Comparison of ENCODE assay signal across 8 cellular contexts in genomic region chr19:4575978-4576933, GRCh38. TPM values are rescaled to one million over a fixed set of nuclear protein-coding genes. Genes with fewer than 3 reads are reported as not detected.
DNase-seq lines count a peak whose midpoint lies in the region; ATAC-seq, FAIRE-seq and TF ChIP-seq lines count a peak whose summit lies in the region.

No MANE protein-coding gene starts in this region.

- no peaks in the 10 kb centered on the region for H3K36me3 Mint-ChIP-seq in brain

- peaks cover 47% of the 10 kb centered on the region for H3K4me1 Mint-ChIP-seq in brain

- no peak for FAIRE-seq in kidney (lab: Jason Lieb, UNC)

- no peaks in the 10 kb centered on the region for H3K79me2 ChIP-seq in GM23248 (ENCODE audit: insufficient read depth)

- CTCF ChIA-PET in AG04450 (lab: Charles Lee) = interaction anchor here (0.9 to 3.2 kb wide), 7 partner anchors 10 to 60 kb away, joined by 3 to 23 read pairs (median 12); no protein-coding TSS in a partner anchor

- POLR2A ChIA-PET in AG04450 (lab: Yijun Ruan, JAX) = interaction anchor here (0.6 kb wide), 1 partner anchor 104 kb away, joined by 3 read pairs; no protein-coding TSS in a partner anchor

- H3K4me3 ChIP-seq in AG04450 (ENCODE audit: low read depth, low read length) (no peak overlapping the region), GM23248 (no peak overlapping the region), kidney (ENCODE audit: low read length in 2 of 2) (no peak overlapping the region)

- H2AFZ ChIP-seq in GM23248 = no peak overlapping the region

- DNase-seq in AG04450 (ENCODE audit: low read depth, low spot score) = no peak
- DNase-seq in GM23248 = peak; percentile 47
- DNase-seq in T-helper 9 cell = peak; percentile 76
- DNase-seq in kidney = peak; percentile 85
- peak; percentile 58 for DNase-seq in stimulated activated CD4-positive, alpha-beta T cell treated with anti-CD3 and anti-CD28 coated beads, Interleukin-2, amount 100 ng/mL, for 4 hours (ENCODE audit: low read depth)

- H3K9ac ChIP-seq in GM23248 (peak overlapping the region; percentile 23; the same call in 1 of the 2 replicates), kidney (ENCODE audit: low read length in 2 of 2) (no peak overlapping the region)

- H3F3A ChIP-seq in GM23248 (ENCODE audit: insufficient read depth) = peaks cover 6% of the 10 kb centered on the region; the same call in 1 of the 2 replicates

- no peak overlapping the region for H3K4me2 ChIP-seq in GM23248 (ENCODE audit: unreplicated experiment)

- intact Hi-C loops in kidney (cut with DNase I) = no loop called here

- H3K36me3 ChIP-seq in GM23248 (ENCODE audit: low read depth) (no peaks in the 10 kb centered on the region), kidney (ENCODE audit: control insufficient read depth in 1 of 2, insufficient read depth in 2 of 2, low read length in 2 of 2) (no peaks in the 10 kb centered on the region)

- TF ChIP-seq CTCF in AG04450 (IDR thresholded peaks at IDR 0.05; ENCODE audit: low read depth, low read length) (peak; percentile 70), brain (conservative IDR thresholded peaks at IDR 0.05) (peak; percentile 62 to 79), kidney (IDR thresholded peaks at IDR 0.05; ENCODE audit: borderline replicate concordance, extremely low read depth, insufficient read depth) (peak; percentile 59)

- peak overlapping the region in 2 of 5 experiments; percentile 8 to 66 for H3K27ac Mint-ChIP-seq in brain

- WGBS in GM23248 (ENCODE audit: low coverage in 1 of 2, low lambda C conversion rate in 2 of 2, missing lambda C conversion rate in 2 of 2), 2 experiments = 45 to 59% methylated on average over 16 to 17 of the region's 17 CpGs

- peaks cover 13% of the 10 kb centered on the region for H3K27me3 Mint-ChIP-seq in brain

- in situ Hi-C loops in GM23248 (cut with MboI) = no loop called here

- peaks cover 24% of the 10 kb centered on the region for H3K27me3 ChIP-seq in AG04450 (ENCODE audit: control insufficient read depth, insufficient read depth, low read length)
- peaks cover 20% of the 10 kb centered on the region for H3K27me3 ChIP-seq in GM23248 (replicated peaks; ENCODE audit: insufficient read depth)

- H3K4me1 ChIP-seq in GM23248 (ENCODE audit: insufficient read depth) (peaks cover 12% of the 10 kb centered on the region), kidney (ENCODE audit: control insufficient read depth in 1 of 2, insufficient read depth in 1 of 2, low read depth in 1 of 2, low read length in 2 of 2) (peaks cover 0 to 5% of the 10 kb centered on the region in 2 donors)

- H3K9me3 Mint-ChIP-seq in brain = no peaks in the 10 kb centered on the region

- H3K9me3 ChIP-seq in AG04450 (ENCODE audit: control insufficient read depth, insufficient read depth, low read length) (no peaks in the 10 kb centered on the region), GM23248 (ENCODE audit: low read depth) (no peaks in the 10 kb centered on the region), kidney (ENCODE audit: control insufficient read depth in 1 of 2, low read length in 2 of 2) (no peaks in the 10 kb centered on the region)

- ATAC-seq in HG03565 (IDR thresholded peaks at IDR 0.05; ENCODE audit: unreplicated experiment) (no peak), HG03457 (IDR thresholded peaks at IDR 0.05; ENCODE audit: unreplicated experiment) (no peak)

- H3K9me2 ChIP-seq in GM23248 (ENCODE audit: insufficient read depth) = no peaks in the 10 kb centered on the region

- no peaks in the 10 kb centered on the region for H4K20me1 ChIP-seq in GM23248 (ENCODE audit: insufficient read depth)

- H3K27ac ChIP-seq in AG04450 (ENCODE audit: low read depth, low read length) = peak overlapping the region; percentile 61
- no peak overlapping the region for H3K27ac ChIP-seq in GM23248
- peak overlapping the region in 1 of 2 donors; percentile 80 for H3K27ac ChIP-seq in kidney (ENCODE audit: low read depth in 2 of 2, low read length in 2 of 2)

- H3K4me3 Mint-ChIP-seq in brain = peak overlapping the region in 1 of 5 experiments; percentile 7

RNA-seq across cellular contexts. Expression of gene SEMA6B, which starts 16.8 kb away (rescaled TPM):
- 0.66 and 1.1 TPM in 2 replicates for polyA plus RNA-seq in AG04450 (2011; rRNA removed)
- 1.5 and 1.6 TPM in 2 replicates for polyA minus RNA-seq in AG04450 (2011; rRNA and poly(A)+ RNA removed)
- total RNA-seq in GM23248 (2014; rRNA removed; shearing (Covaris generic)) = not detected in 2 replicates
- 0.19 TPM in 1 of 2 replicates, not detected in the other for polyA plus RNA-seq in GM23248 (2016; fragmentation: Nextera tagmentation; extraction: Ambion mirVana)
- 39.1 TPM for polyA plus RNA-seq in brain (ENCODE audit: insufficient read depth, low read depth, low replicate concordance)
- total RNA-seq in kidney = 17.7 TPM
- polyA plus RNA-seq in kidney (ENCODE audit: insufficient read depth, low read depth, low replicate concordance) = 2.6 TPM

RNA-seq across cellular contexts. Expression of gene LRG1, which starts 36.4 kb away (rescaled TPM):
- polyA plus RNA-seq in AG04450 (2011; rRNA removed) = 0.05 and 0.07 TPM in 2 replicates
- not detected in 2 replicates for polyA minus RNA-seq in AG04450 (2011; rRNA and poly(A)+ RNA removed)
- total RNA-seq in GM23248 (2014; rRNA removed; shearing (Covaris generic)) = not detected in 2 replicates
- not detected in 2 replicates for polyA plus RNA-seq in GM23248 (2016; fragmentation: Nextera tagmentation; extraction: Ambion mirVana)
- 0.14 TPM for polyA plus RNA-seq in brain (ENCODE audit: insufficient read depth, low read depth, low replicate concordance)
- 26.4 TPM for total RNA-seq in kidney
- 2.2 TPM for polyA plus RNA-seq in kidney (ENCODE audit: insufficient read depth, low read depth, low replicate concordance)

RNA-seq across cellular contexts. Expression of gene PLIN5, which starts 41.2 kb away (rescaled TPM):
- polyA plus RNA-seq in AG04450 (2011; rRNA removed) = not detected in 2 replicates
- not detected in 2 replicates for polyA minus RNA-seq in AG04450 (2011; rRNA and poly(A)+ RNA removed)
- total RNA-seq in GM23248 (2014; rRNA removed; shearing (Covaris generic)) = not detected in 2 replicates
- not detected in 2 replicates for polyA plus RNA-seq in GM23248 (2016; fragmentation: Nextera tagmentation; extraction: Ambion mirVana)
- polyA plus RNA-seq in brain (ENCODE audit: insufficient read depth, low read depth, low replicate concordance) = 1.5 TPM
- 30.7 TPM for total RNA-seq in kidney
- polyA plus RNA-seq in kidney (ENCODE audit: insufficient read depth, low read depth, low replicate concordance) = 21.2 TPM

RNA-seq across cellular contexts. Expression of gene PLIN4, which starts 58.0 kb away (rescaled TPM):
- polyA plus RNA-seq in AG04450 (2011; rRNA removed) (0.07 and 0.11 TPM in 2 replicates), GM23248 (2016; fragmentation: Nextera tagmentation; extraction: Ambion mirVana) (0.08 TPM in 1 of 2 replicates, not detected in the other), brain (ENCODE audit: insufficient read depth, low read depth, low replicate concordance) (2.3 TPM), kidney (ENCODE audit: insufficient read depth, low read depth, low replicate concordance) (1.6 TPM)
- 0.09 and 0.14 TPM in 2 replicates for polyA minus RNA-seq in AG04450 (2011; rRNA and poly(A)+ RNA removed)
- total RNA-seq in GM23248 (2014; rRNA removed; shearing (Covaris generic)) = not detected in 2 replicates
- 2.2 TPM for total RNA-seq in kidney

Comparison
In these comparisons a context has a peak if more than half of its experiments do, and no peak if none do; other contexts are left out.
1. RNA of gene SEMA6B, which starts 16.8 kb away (polyA plus RNA-seq): 39.1 TPM in brain (single experiment); 2.6 TPM in kidney (single experiment), 0.66 to 1.1 TPM in AG04450 and 0.19 TPM in GM23248; every median in the first group is over 10 times any median in the second.
2. Peak in every context shown above with its lines, with median percentiles within 50 percentile points of each other: CTCF ChIP-seq.